Comparison of ENCODE assay signal across 18 cellular contexts in genomic region chr6:160081398-160081797, GRCh38.
"Had no signal": no experiment of that assay in that cellular context is flagged by ENCODE, and none has a peak within 500 bp of the region (broad histone marks: within the 10 kb centered on the region; RNA-seq: fewer than 3 reads in every experiment).

No MANE protein-coding gene starts in this region.

- H3K9me3 Mint-ChIP-seq: nephron had no signal

- H2AFZ ChIP-seq: parathyroid adenoma had no signal

- H3K9me3 ChIP-seq: esophagus squamous epithelium, gastroesophageal sphincter, suprapubic skin, thyroid gland, upper lobe of left lung, uterus had no signal

- H3K4me3 ChIP-seq: esophagus squamous epithelium, gastroesophageal sphincter, suprapubic skin, thyroid gland, upper lobe of left lung, uterus had no signal

- H3K27ac Mint-ChIP-seq: mesothelial cell of epicardium, nephron had no signal

- DNase-seq: effector memory CD4-positive, alpha-beta T cell; esophagus squamous epithelium; foreskin fibroblast; hippocampal formation; kidney glomerular epithelial cell; stimulated activated CD4-positive, alpha-beta T cell treated with anti-CD3 and anti-CD28 coated beads, Interleukin-2, amount 100 ng/mL, for 24 hours; stimulated activated CD4-positive, alpha-beta T cell treated with anti-CD3 and anti-CD28 coated beads, Interleukin-4, amount 100 ng/mL, for 4 hours; stimulated activated naive CD4-positive, alpha-beta T cell; thyroid gland; upper lobe of left lung; uterus had no signal

- H3K4me1 ChIP-seq: esophagus squamous epithelium, gastroesophageal sphincter, parathyroid adenoma, suprapubic skin, thyroid gland, upper lobe of left lung, uterus had no signal

- H3K4me3 Mint-ChIP-seq: mesothelial cell of epicardium, nephron had no signal

- H3K27ac ChIP-seq: esophagus squamous epithelium, gastroesophageal sphincter, parathyroid adenoma, suprapubic skin, thyroid gland, upper lobe of left lung, uterus had no signal

- H3K27me3 ChIP-seq: esophagus squamous epithelium, gastroesophageal sphincter, suprapubic skin, thyroid gland, upper lobe of left lung, uterus had no signal

- H3K9ac ChIP-seq: parathyroid adenoma had no signal

- FAIRE-seq: islet of Langerhans had no signal

- ATAC-seq: gastroesophageal sphincter, sciatic nerve had no signal

- H3K4me1 Mint-ChIP-seq: mesothelial cell of epicardium, nephron had no signal

- H3K36me3 ChIP-seq: uterus had no signal
